37 cellular contexts compared by ENCODE assay signal in the genomic region with DNA sequence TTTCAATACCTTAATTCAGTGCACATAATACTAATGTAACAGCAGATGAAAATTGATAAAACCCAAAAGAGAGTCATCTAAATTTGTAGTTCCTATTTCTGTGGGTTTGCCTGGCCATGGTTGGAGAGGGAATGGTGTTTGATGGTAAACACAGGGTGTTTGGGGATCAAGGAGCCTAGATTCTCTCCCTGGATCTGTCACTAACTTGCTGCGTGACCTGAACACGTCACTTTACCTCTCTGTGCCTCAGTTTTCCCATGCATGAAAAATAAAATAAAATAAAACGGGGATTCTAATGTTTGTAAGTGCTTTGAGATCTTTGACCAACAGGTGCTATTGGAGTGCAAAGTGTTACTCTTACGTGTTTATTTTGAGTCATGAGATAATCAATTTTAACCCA. TPM values are rescaled to one million over a fixed set of nuclear protein-coding genes. Genes with fewer than 3 reads are reported as not detected.
"Had no signal": no experiment of that assay in that cellular context is flagged by ENCODE, and none has a peak within 500 bp of the region (broad histone marks: within the 10 kb centered on the region; RNA-seq: fewer than 3 reads in every experiment).

No MANE protein-coding gene starts in this region.

- H3K4me3 ChIP-seq: adrenal gland, body of pancreas, breast epithelium had no signal

- H3K27me3 ChIP-seq: adrenal gland, body of pancreas, brain microvascular endothelial cell, breast epithelium had no signal

- ATAC-seq: activated CD8-positive, alpha-beta T cell treated with anti-CD3 and anti-CD28 coated beads for 36 hours; activated naive CD4-positive, alpha-beta T cell treated with anti-CD3 and anti-CD28 coated beads, Interleukin-2, amount 50 U/mL, for 72 hours; activated T-cell treated with anti-CD3 and anti-CD28 coated beads, Interleukin-2, amount 50 U/mL, for 4 hours; activated T-cell treated with anti-CD3 and anti-CD28 coated beads, Interleukin-2, amount 50 U/mL, for 72 hours; activated T-helper 17 cell treated with anti-CD3 and anti-CD28 coated beads, Interleukin-2, amount 50 U/mL, for 72 hours; body of pancreas had no signal

- FAIRE-seq: astrocyte, TTC549 had no signal

- DNase-seq: activated B cell treated with CpG ODN at 0.5 μM for 24 hours; activated CD4-positive, alpha-beta memory T cell treated with anti-CD3 and anti-CD28 coated beads for 36 hours; activated CD4-positive, alpha-beta T cell treated with anti-CD3 and anti-CD28 coated beads for 4 hours; activated CD4-positive, alpha-beta T cell treated with anti-CD3 and anti-CD28 coated beads, Interleukin-2, amount 10 ng/mL, durations not matched to agents 24 days and 14 days; activated CD4-positive, alpha-beta T cell treated with anti-CD3 and anti-CD28 coated beads, Interleukin-2, amount 50 U/mL, for 1 hour; activated CD4-positive, alpha-beta T cell treated with anti-CD3 and anti-CD28 coated beads, Interleukin-2, amount 50 U/mL, for 4 hours; activated CD4-positive, CD25-positive, alpha-beta regulatory T cell treated with anti-CD3 and anti-CD28 coated beads, Interleukin-2, amount 50 U/mL, for 72 hours; activated CD8-positive, alpha-beta memory T cell treated with anti-CD3 and anti-CD28 coated beads, Interleukin-2, amount 50 U/mL, for 4 hours; activated CD8-positive, alpha-beta T cell treated with anti-CD3 and anti-CD28 coated beads for 36 hours; activated effector memory CD4-positive, alpha-beta T cell treated with anti-CD3 and anti-CD28 coated beads, Interleukin-2, amount 50 U/mL, for 16 hours; activated gamma-delta T cell treated with Interleukin-2 at 50 U/mL for 16 hours; activated naive CD4-positive, alpha-beta T cell; activated naive CD4-positive, alpha-beta T cell treated with anti-CD3 and anti-CD28 coated beads for 36 hours; activated naive CD4-positive, alpha-beta T cell treated with anti-CD3 and anti-CD28 coated beads, Interleukin-2, amount 50 U/mL, for 16 hours; activated naive CD8-positive, alpha-beta T cell treated with anti-CD3 and anti-CD28 coated beads for 36 hours; activated T-cell treated with anti-CD3 and anti-CD28 coated beads for 4 hours; activated T-cell treated with anti-CD3 and anti-CD28 coated beads, Interleukin-2, amount 50 U/mL, for 1 hour; activated T-cell treated with anti-CD3 and anti-CD28 coated beads, Interleukin-2, amount 50 U/mL, for 4 hours; activated T-cell treated with anti-CD3 and anti-CD28 coated beads, Interleukin-2, amount 50 U/mL, for 72 hours; adrenal gland; amniotic stem cell; aorta; body of pancreas; brain microvascular endothelial cell; central memory CD4-positive, alpha-beta T cell; T-helper 2 cell; T-helper 9 cell had no signal

- H3K36me3 ChIP-seq: breast epithelium had no signal

- H3K27ac ChIP-seq: adrenal gland, body of pancreas, brain microvascular endothelial cell, breast epithelium, VCaP had no signal

- H3K4me1 ChIP-seq: adrenal gland, body of pancreas, breast epithelium had no signal

- H3K9me3 ChIP-seq: adrenal gland, body of pancreas, breast epithelium had no signal

RNA-seq across cellular contexts. Expression of gene GHSR, which starts 49.8 kb away (rescaled TPM):
- total RNA-seq: activated B cell treated with CpG ODN at 0.5 μM for 24 hours; activated CD4-positive, alpha-beta memory T cell treated with anti-CD3 and anti-CD28 coated beads for 36 hours; activated CD4-positive, alpha-beta T cell treated with anti-CD3 and anti-CD28 coated beads, Interleukin-2, amount 10 ng/mL, durations not matched to agents 24 days and 14 days; activated CD8-positive, alpha-beta memory T cell treated with anti-CD3 and anti-CD28 coated beads for 36 hours; activated CD8-positive, alpha-beta T cell treated with anti-CD3 and anti-CD28 coated beads for 36 hours; activated naive CD4-positive, alpha-beta T cell treated with anti-CD3 and anti-CD28 coated beads for 36 hours; activated naive CD4-positive, alpha-beta T cell treated with anti-CD3 and anti-CD28 coated beads, Interleukin-2, amount 50 U/mL, for 72 hours; activated naive CD8-positive, alpha-beta T cell treated with anti-CD3 and anti-CD28 coated beads for 36 hours; activated T-cell treated with anti-CD3 and anti-CD28 coated beads, Interleukin-2, amount 50 U/mL, for 4 hours; activated T-cell treated with anti-CD3 and anti-CD28 coated beads, Interleukin-2, amount 50 U/mL, for 72 hours; activated T-helper 1 cell treated with anti-CD3 and anti-CD28 coated beads, Interleukin-12 subunit alpha, Interleukin-12 subunit beta, Interleukin-2, Interleukin-4 antibody, amounts not matched to agents 30 ng/mL and 10 ng/mL and 1 ng/mL, durations not matched to agents 14 hours and 24 hours and 36 hours; activated T-helper 17 cell treated with anti-CD3 and anti-CD28 coated beads, Interleukin-2, amount 50 U/mL, for 72 hours; aorta; astrocyte; breast epithelium; cardiac septum; cerebellum had no signal
- polyA plus RNA-seq: aorta had no signal
